In the genomic region with DNA sequence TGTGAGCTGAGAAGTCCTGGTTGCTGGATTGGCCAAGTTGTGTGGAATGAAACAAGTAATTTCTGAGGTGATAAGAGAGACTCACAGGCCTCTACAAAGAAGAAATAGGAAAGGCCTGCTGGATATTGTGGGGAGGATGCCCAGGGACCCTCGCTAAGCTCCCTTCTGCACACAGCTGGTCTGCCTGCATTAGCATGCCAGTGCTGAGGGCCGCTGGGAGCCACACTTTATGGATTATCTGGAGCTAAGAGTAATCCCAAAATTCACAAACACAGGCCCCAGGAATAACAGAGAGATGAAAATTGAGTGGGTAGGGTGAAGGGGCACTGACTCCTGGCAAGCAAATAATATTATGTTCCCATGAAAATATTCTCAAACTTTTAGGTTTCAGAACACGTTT, we compare ENCODE assay signal across 30 cellular contexts.
"Had no signal": no experiment of that assay in that cellular context is flagged by ENCODE, and none has a peak within 500 bp of the region (broad histone marks: within the 10 kb centered on the region; RNA-seq: fewer than 3 reads in every experiment).

No MANE protein-coding gene starts in this region.

- H3K27ac ChIP-seq: epithelial cell of prostate, gastrocnemius medialis, heart left ventricle, hepatocyte, left lung, ovary, psoas muscle, sigmoid colon, stomach, thyroid gland, vagina had no signal

- DNase-seq: effector CD8-positive, alpha-beta T cell; endodermal cell; foreskin fibroblast; gastrocnemius medialis; heart left ventricle; left cardiac atrium; left lung; mesenchymal stem cell; mucosa of descending colon; naive B cell; occipital lobe; ovary; posterior cingulate gyrus; psoas muscle; right cardiac atrium; sigmoid colon; stimulated activated CD4-positive, alpha-beta T cell treated with anti-CD3 and anti-CD28 coated beads, Interleukin-2, amount 100 ng/mL, for 24 hours; stimulated activated CD4-positive, alpha-beta T cell treated with anti-CD3 and anti-CD28 coated beads, Interleukin-4, amount 100 ng/mL, for 24 hours; stimulated activated naive CD4-positive, alpha-beta T cell treated with Interleukin-2 at 50 U/mL for 16 hours; stomach; thyroid gland; trophoblast cell had no signal

- ATAC-seq: esophagus mucosa; gastrocnemius medialis; heart left ventricle; left cardiac atrium; left lung; psoas muscle; right cardiac atrium; stimulated activated effector memory CD8-positive, alpha-beta T cell treated with anti-CD3 and anti-CD28 coated beads, Interleukin-12 subunit alpha, Interleukin-12 subunit beta, amount 100 ng/mL, for 72 hours had no signal

- H3K4me3 ChIP-seq: gastrocnemius medialis, heart left ventricle, hepatocyte, left lung, mucosa of descending colon, ovary, psoas muscle, sigmoid colon, stomach, thyroid gland, vagina had no signal

- H3K36me3 Mint-ChIP-seq: mesothelial cell of epicardium; naive B cell; stimulated activated effector memory CD8-positive, alpha-beta T cell treated with anti-CD3 and anti-CD28 coated beads, Interleukin-12 subunit alpha, Interleukin-12 subunit beta, amount 100 ng/mL, for 72 hours had no signal

- H3K36me3 ChIP-seq: gastrocnemius medialis, heart left ventricle, left lung, ovary, sigmoid colon, stomach, thyroid gland, vagina had no signal

- H3K9me3 Mint-ChIP-seq: dendritic cell treated with granulocyte-macrophage colony-stimulating factor and Interleukin-4, amounts not matched to agents 40 ng/mL and 50 ng/mL, for 4 days; endodermal cell; mesothelial cell of epicardium; nephron; stimulated activated effector memory CD8-positive, alpha-beta T cell treated with anti-CD3 and anti-CD28 coated beads, Interleukin-12 subunit alpha, Interleukin-12 subunit beta, amount 100 ng/mL, for 72 hours had no signal

- H3K4me3 Mint-ChIP-seq: dendritic cell treated with granulocyte-macrophage colony-stimulating factor and Interleukin-4, amounts not matched to agents 40 ng/mL and 50 ng/mL, for 4 days; endodermal cell; mesothelial cell of epicardium; naive B cell; nephron; stimulated activated effector memory CD8-positive, alpha-beta T cell treated with anti-CD3 and anti-CD28 coated beads, Interleukin-12 subunit alpha, Interleukin-12 subunit beta, amount 100 ng/mL, for 72 hours had no signal

- H3K4me1 Mint-ChIP-seq: stimulated activated effector memory CD8-positive, alpha-beta T cell treated with anti-CD3 and anti-CD28 coated beads, Interleukin-12 subunit alpha, Interleukin-12 subunit beta, amount 100 ng/mL, for 72 hours had no signal

- H3K27me3 ChIP-seq: gastrocnemius medialis, hepatocyte, left lung, ovary, sigmoid colon, thyroid gland, vagina had no signal

- H3K9me3 ChIP-seq: gastrocnemius medialis, heart left ventricle, left lung, mucosa of descending colon, ovary, psoas muscle, sigmoid colon, stomach, thyroid gland, vagina had no signal

- H3K27ac Mint-ChIP-seq: dendritic cell treated with granulocyte-macrophage colony-stimulating factor and Interleukin-4, amounts not matched to agents 40 ng/mL and 50 ng/mL, for 4 days; endodermal cell; mesothelial cell of epicardium; nephron; stimulated activated effector memory CD8-positive, alpha-beta T cell treated with anti-CD3 and anti-CD28 coated beads, Interleukin-12 subunit alpha, Interleukin-12 subunit beta, amount 100 ng/mL, for 72 hours had no signal
